Comparison of ENCODE assay signal across 35 cellular contexts in the genomic region with DNA sequence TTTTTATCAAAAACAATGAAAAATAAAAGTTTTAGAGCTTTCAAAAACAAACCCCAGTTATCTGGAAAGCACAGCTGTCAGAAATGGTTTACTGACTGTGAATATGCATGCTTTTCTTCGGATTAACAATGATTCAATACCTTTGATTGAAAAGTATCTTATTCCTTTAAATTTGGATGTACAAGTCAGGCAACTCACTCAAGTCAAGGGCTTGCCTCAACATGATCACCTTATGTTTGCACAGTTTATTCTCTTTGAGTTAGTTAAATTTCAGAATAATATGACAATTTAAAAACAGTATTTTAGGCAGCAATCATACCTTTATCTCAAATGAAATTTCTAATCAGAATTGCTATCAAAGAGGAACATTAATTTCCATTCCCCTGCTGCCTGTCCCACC.
"Had no signal": no experiment of that assay in that cellular context is flagged by ENCODE, and none has a peak within 500 bp of the region (broad histone marks: within the 10 kb centered on the region; RNA-seq: fewer than 3 reads in every experiment).

No MANE protein-coding gene starts in this region.

- H3K27me3 ChIP-seq: brain microvascular endothelial cell, Peyer's patch had no signal

- H3K4me1 Mint-ChIP-seq: activated CD4-positive, alpha-beta memory T cell treated with anti-CD3 and anti-CD28 coated beads, Interleukin-2, amount 10 ng/mL, durations not matched to agents 7 days and 5 days; activated CD8-positive, alpha-beta memory T cell treated with anti-CD3 and anti-CD28 coated beads, Interleukin-2, amount 10 ng/mL, durations not matched to agents 7 days and 5 days; activated naive CD8-positive, alpha-beta T cell treated with anti-CD3 and anti-CD28 coated beads for 36 hours had no signal

- DNase-seq: activated CD4-positive, alpha-beta memory T cell treated with anti-CD3 and anti-CD28 coated beads, Interleukin-2, amount 10 ng/mL, durations not matched to agents 7 days and 5 days; activated CD4-positive, alpha-beta T cell treated with anti-CD3 and anti-CD28 coated beads for 1 hour; activated CD4-positive, alpha-beta T cell treated with anti-CD3 and anti-CD28 coated beads for 48 hours; activated CD4-positive, CD25-positive, alpha-beta regulatory T cell; activated CD8-positive, alpha-beta memory T cell treated with anti-CD3 and anti-CD28 coated beads for 24 hours; activated CD8-positive, alpha-beta memory T cell treated with anti-CD3 and anti-CD28 coated beads, Interleukin-2, amount 10 ng/mL, durations not matched to agents 7 days and 5 days; activated CD8-positive, alpha-beta memory T cell treated with anti-CD3 and anti-CD28 coated beads, Interleukin-2, amount 50 U/mL, for 48 hours; activated effector memory CD4-positive, alpha-beta T cell treated with anti-CD3 and anti-CD28 coated beads, Interleukin-2, amount 50 U/mL, for 16 hours; activated naive CD4-positive, alpha-beta T cell; activated naive CD4-positive, alpha-beta T cell treated with anti-CD3 and anti-CD28 coated beads, Interleukin-2, amount 50 U/mL, for 16 hours; activated naive CD8-positive, alpha-beta T cell treated with anti-CD3 and anti-CD28 coated beads for 36 hours; activated T-cell treated with anti-CD3 and anti-CD28 coated beads, Interleukin-2, amount 50 U/mL, for 48 hours; amniotic stem cell; aorta; brain microvascular endothelial cell; Kasumi-1; KG1; NCI-H1092 treated with DMSO at 0.1 percent for 48 hours; NCI-H1417 treated with DMSO at 0.1 percent for 48 hours; NCI-H187 treated with DMSO at 0.1 percent for 48 hours; NCI-H2081; NCI-H510A; NCI-H526; NCI-H748 treated with DMSO at 0.1 percent for 48 hours; NK-92 treated with Interleukin-12 subunit alpha and Interleukin-12 subunit beta, amount 100 ng/mL, for 24 hours; PC-3; Peyer's patch; RPMI8226; SIG-M5; SW 1271; T-helper 1 cell; T-helper 2 cell; T-helper 9 cell had no signal

- H3K9me3 ChIP-seq: Peyer's patch had no signal

- H3K27me3 Mint-ChIP-seq: activated CD4-positive, alpha-beta memory T cell treated with anti-CD3 and anti-CD28 coated beads, Interleukin-2, amount 10 ng/mL, durations not matched to agents 7 days and 5 days; activated CD8-positive, alpha-beta memory T cell treated with anti-CD3 and anti-CD28 coated beads, Interleukin-2, amount 10 ng/mL, durations not matched to agents 7 days and 5 days; activated naive CD8-positive, alpha-beta T cell treated with anti-CD3 and anti-CD28 coated beads for 36 hours had no signal

- H3K4me3 ChIP-seq: Peyer's patch had no signal

- H3K27ac ChIP-seq: brain microvascular endothelial cell, Peyer's patch, VCaP had no signal

- ATAC-seq: activated CD8-positive, alpha-beta memory T cell treated with anti-CD3 and anti-CD28 coated beads, Interleukin-2, amount 10 ng/mL, durations not matched to agents 7 days and 5 days; PC-3; Right ventricle myocardium inferior had no signal

- H3K27ac Mint-ChIP-seq: activated CD4-positive, alpha-beta memory T cell treated with anti-CD3 and anti-CD28 coated beads, Interleukin-2, amount 10 ng/mL, durations not matched to agents 7 days and 5 days; activated CD8-positive, alpha-beta memory T cell treated with anti-CD3 and anti-CD28 coated beads, Interleukin-2, amount 10 ng/mL, durations not matched to agents 7 days and 5 days; activated naive CD8-positive, alpha-beta T cell treated with anti-CD3 and anti-CD28 coated beads for 36 hours had no signal

- H3K4me3 Mint-ChIP-seq: activated CD4-positive, alpha-beta memory T cell treated with anti-CD3 and anti-CD28 coated beads, Interleukin-2, amount 10 ng/mL, durations not matched to agents 7 days and 5 days; activated CD8-positive, alpha-beta memory T cell treated with anti-CD3 and anti-CD28 coated beads, Interleukin-2, amount 10 ng/mL, durations not matched to agents 7 days and 5 days; activated naive CD8-positive, alpha-beta T cell treated with anti-CD3 and anti-CD28 coated beads for 36 hours had no signal

- H3K9me3 Mint-ChIP-seq: activated CD4-positive, alpha-beta memory T cell treated with anti-CD3 and anti-CD28 coated beads, Interleukin-2, amount 10 ng/mL, durations not matched to agents 7 days and 5 days; activated naive CD8-positive, alpha-beta T cell treated with anti-CD3 and anti-CD28 coated beads for 36 hours had no signal

- H3K4me1 ChIP-seq: Peyer's patch had no signal
